Comparison of ENCODE assay signal across 9 cellular contexts in genomic region chr17:38509772-38510423, GRCh38.
DNase-seq lines count a peak whose midpoint lies in the region; ATAC-seq and TF ChIP-seq lines count a peak whose summit lies in the region.
"Had no signal": no experiment of that assay in that cellular context is flagged by ENCODE, and none has a peak within 500 bp of the region (broad histone marks: within the 10 kb centered on the region; RNA-seq: fewer than 3 reads in every experiment).

No MANE protein-coding gene starts in this region.

- H3K36me3 ChIP-seq in left lung (peaks cover 0 to 26% of the 10 kb centered on the region in 2 donors), tibial nerve (peaks cover 0 to 29% (median 0%) of the 10 kb centered on the region in 3 donors), thyroid gland (peaks cover 0 to 7% of the 10 kb centered on the region in 2 donors)

- H3K9me3 ChIP-seq in left lung (no peaks in the 10 kb centered on the region), tibial nerve (no peaks in the 10 kb centered on the region), thyroid gland (no peaks in the 10 kb centered on the region)

- DNase-seq in activated T-cell treated with anti-CD3 and anti-CD28 coated beads, Interleukin-2, amount 50 U/mL, for 24 hours = no peak
- DNase-seq in activated T-cell treated with anti-CD3 and anti-CD28 coated beads, Interleukin-2, amount 50 U/mL, for 48 hours = no peak
- peak; percentile 43 for DNase-seq in choroid plexus epithelial cell (ENCODE audit: low read depth)
- DNase-seq in left lung = peak in 1 of 2 donors; percentile 72
- DNase-seq in tibial nerve (ENCODE audit: low spot score in 2 of 2) = no peak
- DNase-seq in NCI-H446 treated with DMSO at 0.1 percent for 48 hours (lab: John Stamatoyannopoulos, UW) = no peak
- DNase-seq in thyroid gland = no peak
- DNase-seq: NCI-H1417 had no signal

- ATAC-seq in left lung (peak; percentile 5), HG03439 (IDR thresholded peaks at IDR 0.05; ENCODE audit: unreplicated experiment) (no peak)

- no peaks in the 10 kb centered on the region for H3K9me3 Mint-ChIP-seq in activated T-cell treated with anti-CD3 and anti-CD28 coated beads, Interleukin-2, amount 50 U/mL, for 24 hours

- H3K4me3 ChIP-seq in choroid plexus epithelial cell (ENCODE audit: low read depth, low read length) = peak overlapping the region; percentile 39
- H3K4me3 ChIP-seq in left lung = no peak overlapping the region
- H3K4me3 ChIP-seq in tibial nerve = peak overlapping the region; percentile 4 to 43 (median 24)
- peak overlapping the region in 1 of 3 donors; percentile 7 for H3K4me3 ChIP-seq in thyroid gland (replicated peaks in 1 of 3)

- TF ChIP-seq EP300 in tibial nerve (IDR thresholded peaks at IDR 0.05) = no peak

- no peaks in the 10 kb centered on the region for H3K36me3 Mint-ChIP-seq in activated T-cell treated with anti-CD3 and anti-CD28 coated beads, Interleukin-2, amount 50 U/mL, for 24 hours (ENCODE audit: low read depth)

- H3K4me1 Mint-ChIP-seq in activated T-cell treated with anti-CD3 and anti-CD28 coated beads, Interleukin-2, amount 50 U/mL, for 24 hours (ENCODE audit: low read depth) = peaks cover 9% of the 10 kb centered on the region

- WGBS in tibial nerve, 2 donors = 43 to 49% methylated on average over 24 to 35 of the region's 81 CpGs
- 19 to 40% methylated on average over 8 to 49 of the region's 81 CpGs for WGBS in thyroid gland, 2 donors

- H3K4me1 ChIP-seq in left lung = peaks cover 0 to 12% of the 10 kb centered on the region in 2 donors
- H3K4me1 ChIP-seq in tibial nerve = peaks cover 0 to 46% (median 6%) of the 10 kb centered on the region in 4 donors
- peaks cover 4 to 14% of the 10 kb centered on the region in 2 donors for H3K4me1 ChIP-seq in thyroid gland

- intact Hi-C loops in left lung (cut with DNase I) (no loop called here), thyroid gland (cut with DNase I) (loop anchor here (10.0 kb wide), 1 partner anchor 75 kb away; no protein-coding TSS in a partner anchor)

- H3K27ac Mint-ChIP-seq in activated T-cell treated with anti-CD3 and anti-CD28 coated beads, Interleukin-2, amount 50 U/mL, for 24 hours = no peak overlapping the region

- peaks cover 0 to 36% of the 10 kb centered on the region in 2 donors for H3K27me3 ChIP-seq in left lung
- no peaks in the 10 kb centered on the region for H3K27me3 ChIP-seq in tibial nerve
- no peaks in the 10 kb centered on the region for H3K27me3 ChIP-seq in thyroid gland

- TF ChIP-seq POLR2A in tibial nerve (IDR thresholded peaks at IDR 0.05) (no peak), thyroid gland (IDR thresholded peaks at IDR 0.05) (no peak)

- no peak overlapping the region for H3K27ac ChIP-seq in left lung
- peak overlapping the region in 3 of 4 donors; percentile 18 to 79 (median 70) for H3K27ac ChIP-seq in tibial nerve
- H3K27ac ChIP-seq in thyroid gland = no peak overlapping the region

- H3K27me3 Mint-ChIP-seq in activated T-cell treated with anti-CD3 and anti-CD28 coated beads, Interleukin-2, amount 50 U/mL, for 24 hours = peaks cover 51% of the 10 kb centered on the region

- TF ChIP-seq CTCF in choroid plexus epithelial cell (conservative IDR thresholded peaks at IDR 0.05; ENCODE audit: low read depth, low read length) (no peak), left lung (IDR thresholded peaks at IDR 0.05) (no peak), tibial nerve (IDR thresholded peaks at IDR 0.05) (no peak), thyroid gland (IDR thresholded peaks at IDR 0.05) (no peak)

- H3K4me3 Mint-ChIP-seq in activated T-cell treated with anti-CD3 and anti-CD28 coated beads, Interleukin-2, amount 50 U/mL, for 24 hours = peak overlapping the region; percentile 66

Comparison
In these comparisons a context has a peak if more than half of its experiments do, and no peak if none do; other contexts are left out.
1. H3K4me3 ChIP-seq: peak in choroid plexus epithelial cell (single experiment) and tibial nerve (4 of 4); none in left lung (0 of 2).
2. H3K27ac ChIP-seq: peak in tibial nerve (3 of 4); none in left lung (0 of 2) and thyroid gland (0 of 3).